1 cellular context compared by ENCODE assay signal in genomic region chr2:191174539-191174938, GRCh38.
TF ChIP-seq lines count a peak whose summit lies in the region.

No MANE protein-coding gene starts in this region.

TF ChIP-seq in HepG2, 621 proteins besides CTCF, POLR2A, EP300 and RAD21:
- TF ChIP-seq MAFK (conservative IDR thresholded peaks at IDR 0.05 in 1 of 2, IDR thresholded peaks at IDR 0.05 in 1 of 2; ENCODE audit: low read length in 2 of 2): peak; percentile 82
- TF ChIP-seq ZNF446 (CRISPR knock-in tag; IDR thresholded peaks at IDR 0.05): no peak
- peak; percentile 66 for TF ChIP-seq MAFF (IDR thresholded peaks at IDR 0.05; ENCODE audit: low read depth, low read length)
TF ChIP-seq in HepG2: peak in this region for 2.
